ENCODE assay signal across 20 cellular contexts in genomic region chr2:24957221-24957620, GRCh38. TPM values are rescaled to one million over a fixed set of nuclear protein-coding genes. Genes with fewer than 3 reads are reported as not detected.
DNase-seq lines count a peak whose midpoint lies in the region; ATAC-seq, FAIRE-seq and TF ChIP-seq lines count a peak whose summit lies in the region.
"Had no signal": no experiment of that assay in that cellular context is flagged by ENCODE, and none has a peak within 500 bp of the region (broad histone marks: within the 10 kb centered on the region; RNA-seq: fewer than 3 reads in every experiment).

No MANE protein-coding gene starts in this region.

- H3K4me3 ChIP-seq in SJCRH30 (no peak overlapping the region), pancreas (no peak overlapping the region)
- H3K4me3 ChIP-seq: A549 had no signal

- intact Hi-C loops in pancreas (cut with DNase I), result no loop called here

- ATAC-seq in HG03442 (IDR thresholded peaks at IDR 0.05; ENCODE audit: unreplicated experiment) (no peak), pancreas (no peak)
- ATAC-seq: A549 had no signal

- DNase-seq in DMS 273 (lab: John Stamatoyannopoulos, UW; ENCODE audit: unreplicated experiment) (peak; percentile 53), DMS 273 treated with DMSO at 0.1 percent for 48 hours (lab: John Stamatoyannopoulos, UW) (no peak), NCI-H524 treated with DMSO at 0.1 percent for 48 hours (lab: John Stamatoyannopoulos, UW) (peak; percentile 66), SJCRH30 (peak; percentile 23 to 53), RCC 7860 (ENCODE audit: low spot score) (no peak), pancreas (no peak)
- DNase-seq: AML-193; Caco-2; CD4-positive, alpha-beta T cell; DMS79; GDM1; H9; KG1 had no signal

- 42 to 60% methylated on average over 1 of the region's 1 CpG for WGBS in pancreas, 2 donors

- no peak overlapping the region for H3K27ac ChIP-seq in SJCRH30
- no peak overlapping the region for H3K27ac ChIP-seq in pancreas
- H3K27ac ChIP-seq: 22Rv1, A549, C4-2B had no signal

- H3K36me3 ChIP-seq in SJCRH30 (peaks cover 58% of the 10 kb centered on the region), pancreas (peaks cover 0 to 25% (median 12%) of the 10 kb centered on the region in 3 donors)

- H3K9me3 ChIP-seq in SJCRH30 (replicated peaks) (peaks cover 9% of the 10 kb centered on the region), pancreas (no peaks in the 10 kb centered on the region)

- FAIRE-seq in RCC 7860 (lab: Jason Lieb, UNC), result no peak
- no peak for FAIRE-seq in pancreas (lab: Jason Lieb, UNC)
- FAIRE-seq: GM12892, GM18507, H1 had no signal

- H3K4me1 ChIP-seq in SJCRH30 (no peaks in the 10 kb centered on the region), pancreas (no peaks in the 10 kb centered on the region)
- H3K4me1 ChIP-seq: A549, Caco-2 had no signal

- H3K27me3 ChIP-seq in SJCRH30 (no peaks in the 10 kb centered on the region), pancreas (no peaks in the 10 kb centered on the region)

- TF ChIP-seq CTCF in pancreas (IDR thresholded peaks at IDR 0.05), result no peak

RNA-seq across cellular contexts. Expression of gene DNAJC27, which starts 14.5 kb away (rescaled TPM):
- total RNA-seq in SJCRH30 (2014; rRNA removed; shearing (Covaris generic)), result 9.2 and 10.5 TPM in 2 replicates
- total RNA-seq in pancreas, result 1 to 10 TPM; 1.9 to 4.7 (median 3.2) TPM
- polyA plus RNA-seq in pancreas, result 1 to 10 TPM; 1.8 to 3.6 TPM

RNA-seq across cellular contexts. Expression of gene ADCY3, which starts 37.2 kb away (rescaled TPM):
- 73.2 and 73.9 TPM in 2 replicates for total RNA-seq in SJCRH30 (2014; rRNA removed; shearing (Covaris generic))
- 10 to 100 TPM in 3 of 6 donors, 1 to 10 TPM in 3; 4.7 to 19.0 (median 10.2) TPM for total RNA-seq in pancreas
- 10 to 100 TPM in 1 of 2 donors, 1 to 10 TPM in 1; 9.1 to 29.4 TPM for polyA plus RNA-seq in pancreas

Comparison
In these comparisons a context has a peak if more than half of its experiments do, and no peak if none do; other contexts are left out.
1. DNase-seq: peak in DMS 273 (single experiment), NCI-H524 treated with DMSO at 0.1 percent for 48 hours (single experiment) and SJCRH30 (2 of 2); none in DMS 273 treated with DMSO at 0.1 percent for 48 hours (single experiment), RCC 7860 (single experiment) and pancreas (0 of 6).